In genomic region chr7:30180718-30181117, GRCh38 we compare ENCODE assay signal across 16 cellular contexts. TPM values are rescaled to one million over a fixed set of nuclear protein-coding genes. Genes with fewer than 3 reads are reported as not detected.
DNase-seq lines count a peak whose midpoint lies in the region; ATAC-seq and TF ChIP-seq lines count a peak whose summit lies in the region.
"Had no signal": no experiment of that assay in that cellular context is flagged by ENCODE, and none has a peak within 500 bp of the region (broad histone marks: within the 10 kb centered on the region; RNA-seq: fewer than 3 reads in every experiment).

No MANE protein-coding gene starts in this region.

- peak; percentile 95 for DNase-seq in NCI-H446 treated with DMSO at 0.1 percent for 48 hours (lab: John Stamatoyannopoulos, UW)
- DNase-seq in epithelial cell of esophagus (ENCODE audit: low read depth), result peak; percentile 55
- DNase-seq in stimulated activated effector memory CD8-positive, alpha-beta T cell treated with anti-CD3 and anti-CD28 coated beads, Interleukin-12 subunit alpha, Interleukin-12 subunit beta, amount 100 ng/mL, for 72 hours (ENCODE audit: low spot score in 2 of 2), result no peak
- no peak for DNase-seq in aorta
- DNase-seq in stimulated activated CD8-positive, alpha-beta memory T cell treated with anti-CD3 and anti-CD28 coated beads, Interleukin-4, amount 100 ng/mL, for 48 hours, result no peak
- DNase-seq in sciatic nerve (ENCODE audit: low spot score), result no peak
- DNase-seq: BE2C; Calu3; CD4-positive, alpha-beta T cell; DND-41; MM.1S; NCI-H1092 treated with DMSO at 0.1 percent for 48 hours; NCI-H1930; NK-92 treated with Interleukin-12 subunit alpha and Interleukin-12 subunit beta, amount 100 ng/mL, for 24 hours; SHP77 treated with DMSO at 0.1 percent for 48 hours had no signal

- H3K4me1 ChIP-seq in aorta (ENCODE audit: control insufficient read depth in 1 of 2, insufficient read depth in 2 of 2, low read length in 2 of 2), result peaks cover 11 to 26% of the 10 kb centered on the region in 2 donors
- H3K4me1 ChIP-seq: BE2C had no signal

- intact Hi-C loops in aorta (cut with DNase I) (loop anchor here in 1 of 2 donors (5.0 kb wide), 1 partner anchor 102 kb away; the partner anchor contains the start of gene ZNRF2), sciatic nerve (cut with DNase I) (no loop called here)

- H3K36me3 ChIP-seq in aorta (ENCODE audit: control insufficient read depth in 1 of 2, insufficient read depth in 2 of 2, low read length in 1 of 2), result no peaks in the 10 kb centered on the region
- H3K36me3 ChIP-seq: BE2C had no signal

- no peaks in the 10 kb centered on the region for H3K9me3 Mint-ChIP-seq in stimulated activated effector memory CD8-positive, alpha-beta T cell treated with anti-CD3 and anti-CD28 coated beads, Interleukin-12 subunit alpha, Interleukin-12 subunit beta, amount 100 ng/mL, for 72 hours
- H3K9me3 Mint-ChIP-seq: CD4-positive, alpha-beta T cell had no signal

- WGBS in aorta, 2 donors, result 77 to 84% methylated on average over 2 of the region's 2 CpGs

- no peaks in the 10 kb centered on the region for H3K9me3 ChIP-seq in aorta (ENCODE audit: control insufficient read depth, low read length)
- H3K9me3 ChIP-seq: BE2C had no signal

- H3K27ac Mint-ChIP-seq in stimulated activated effector memory CD8-positive, alpha-beta T cell treated with anti-CD3 and anti-CD28 coated beads, Interleukin-12 subunit alpha, Interleukin-12 subunit beta, amount 100 ng/mL, for 72 hours, result no peak overlapping the region
- H3K27ac Mint-ChIP-seq: CD4-positive, alpha-beta T cell had no signal

- peak; percentile 49 for ATAC-seq in stimulated activated effector memory CD8-positive, alpha-beta T cell treated with anti-CD3 and anti-CD28 coated beads, Interleukin-12 subunit alpha, Interleukin-12 subunit beta, amount 100 ng/mL, for 72 hours
- no peak for ATAC-seq in aorta (ENCODE audit: low FRiP score)
- ATAC-seq in HG03521 (IDR thresholded peaks at IDR 0.05; ENCODE audit: unreplicated experiment), result no peak
- no peak for ATAC-seq in sciatic nerve

- no peaks in the 10 kb centered on the region for H3K36me3 Mint-ChIP-seq in stimulated activated effector memory CD8-positive, alpha-beta T cell treated with anti-CD3 and anti-CD28 coated beads, Interleukin-12 subunit alpha, Interleukin-12 subunit beta, amount 100 ng/mL, for 72 hours

- no peak for TF ChIP-seq CTCF in epithelial cell of esophagus (IDR thresholded peaks at IDR 0.05; ENCODE audit: insufficient read depth, low read depth, low read length, missing control alignments)

- no peak overlapping the region for H3K4me3 ChIP-seq in epithelial cell of esophagus (ENCODE audit: low read length)
- no peak overlapping the region for H3K4me3 ChIP-seq in aorta (ENCODE audit: low read length in 2 of 2)

- H3K27ac ChIP-seq in aorta (ENCODE audit: low read depth in 1 of 2, low read length in 2 of 2), result peak overlapping the region; percentile 48 to 97

- no peak overlapping the region for H3K4me3 Mint-ChIP-seq in stimulated activated effector memory CD8-positive, alpha-beta T cell treated with anti-CD3 and anti-CD28 coated beads, Interleukin-12 subunit alpha, Interleukin-12 subunit beta, amount 100 ng/mL, for 72 hours
- H3K4me3 Mint-ChIP-seq: CD4-positive, alpha-beta T cell had no signal

- H3K27me3 ChIP-seq in aorta (ENCODE audit: control insufficient read depth in 1 of 2, insufficient read depth in 2 of 2, low read length in 1 of 2), result no peaks in the 10 kb centered on the region
- H3K27me3 ChIP-seq: BE2C had no signal

- peaks cover 10% of the 10 kb centered on the region for H3K4me1 Mint-ChIP-seq in stimulated activated effector memory CD8-positive, alpha-beta T cell treated with anti-CD3 and anti-CD28 coated beads, Interleukin-12 subunit alpha, Interleukin-12 subunit beta, amount 100 ng/mL, for 72 hours

RNA-seq across cellular contexts. Expression of gene MTURN, which starts 45.9 kb away (rescaled TPM):
- total RNA-seq in aorta, result 10 to 100 TPM; 43.4 to 72.5 TPM
- polyA plus RNA-seq in aorta, result 100 to 1,000 TPM in 1 of 2 donors, 10 to 100 TPM in 1; 44.5 to 110 TPM
- 189 TPM for total RNA-seq in sciatic nerve

Comparison
In these comparisons a context has a peak if more than half of its experiments do, and no peak if none do; other contexts are left out.
1. DNase-seq: peak in NCI-H446 treated with DMSO at 0.1 percent for 48 hours (single experiment) and epithelial cell of esophagus (single experiment); none in stimulated activated effector memory CD8-positive, alpha-beta T cell treated with anti-CD3 and anti-CD28 coated beads, Interleukin-12 subunit alpha, Interleukin-12 subunit beta, amount 100 ng/mL, for 72 hours (0 of 2), aorta (0 of 2), stimulated activated CD8-positive, alpha-beta memory T cell treated with anti-CD3 and anti-CD28 coated beads, Interleukin-4, amount 100 ng/mL, for 48 hours (single experiment) and sciatic nerve (single experiment).